In genomic region chr6:47836046-47836445, GRCh38 we compare ENCODE assay signal across 31 cellular contexts. TPM values are rescaled to one million over a fixed set of nuclear protein-coding genes. Genes with fewer than 3 reads are reported as not detected.
A peak's percentile ranks its signal among the peaks of the same experiment; 100 is the strongest.
DNase-seq lines count a peak whose midpoint lies in the region; ATAC-seq and TF ChIP-seq lines count a peak whose summit lies in the region.
"Had no signal": no experiment of that assay in that cellular context is flagged by ENCODE, and none has a peak within 500 bp of the region (broad histone marks: within the 10 kb centered on the region; RNA-seq: fewer than 3 reads in every experiment).

No MANE protein-coding gene starts in this region.

- intact Hi-C loops in psoas muscle (cut with DNase I) = no loop called here

- no peaks in the 10 kb centered on the region for H3K4me1 ChIP-seq in fibroblast of lung (ENCODE audit: control insufficient read depth, extremely low read depth, insufficient read depth, low read length)
- no peaks in the 10 kb centered on the region for H3K4me1 ChIP-seq in psoas muscle
- H3K4me1 ChIP-seq: left lung, SJCRH30, spleen had no signal

- H3K27ac ChIP-seq in fibroblast of lung (ENCODE audit: insufficient read depth, low read length) (no peak overlapping the region), psoas muscle (no peak overlapping the region)
- H3K27ac ChIP-seq: coronary artery, left lung, PC-9, SJCRH30, spleen had no signal

- no peak overlapping the region for H3K4me2 ChIP-seq in fibroblast of lung (ENCODE audit: extremely low read depth, insufficient read depth, low read length)
- H3K4me2 ChIP-seq: PC-9 had no signal

- H3K79me2 ChIP-seq in fibroblast of lung (ENCODE audit: control insufficient read depth, insufficient read depth, low read length) = no peaks in the 10 kb centered on the region

- H3K27me3 ChIP-seq in fibroblast of lung (ENCODE audit: control insufficient read depth, insufficient read depth, low read length) (no peaks in the 10 kb centered on the region), psoas muscle (ENCODE audit: insufficient read depth in 3 of 3, low read length in 2 of 3) (no peaks in the 10 kb centered on the region)
- H3K27me3 ChIP-seq: left lung, SJCRH30 had no signal

- H3K9ac ChIP-seq in fibroblast of lung (ENCODE audit: insufficient read depth, low read length) = no peak overlapping the region

- no peaks in the 10 kb centered on the region for H4K20me1 ChIP-seq in fibroblast of lung (ENCODE audit: control insufficient read depth, extremely low read depth, insufficient read depth, low read length)

- TF ChIP-seq CTCF in fibroblast of lung (conservative IDR thresholded peaks at IDR 0.05 in 1 of 2, IDR thresholded peaks at IDR 0.05 in 1 of 2; ENCODE audit: low read depth in 1 of 2, low read length in 2 of 2) (no peak), psoas muscle (IDR thresholded peaks at IDR 0.05) (no peak)

- ATAC-seq in GM18502 (IDR thresholded peaks at IDR 0.05; ENCODE audit: poor library complexity, unreplicated experiment) (peak; percentile 69), GM19395 (IDR thresholded peaks at IDR 0.05; ENCODE audit: unreplicated experiment) (peak; percentile 27), HG03342 (IDR thresholded peaks at IDR 0.05; ENCODE audit: unreplicated experiment) (peak; percentile 61), GM19328 (IDR thresholded peaks at IDR 0.05; ENCODE audit: unreplicated experiment) (no peak), psoas muscle (no peak)
- ATAC-seq: HCT116, left lung had no signal

- H3K9me3 ChIP-seq in fibroblast of lung (ENCODE audit: control insufficient read depth, insufficient read depth, low read depth, low read length) (no peaks in the 10 kb centered on the region), psoas muscle (no peaks in the 10 kb centered on the region)
- H3K9me3 ChIP-seq: left lung, SJCRH30, spleen had no signal

- no peak overlapping the region for H2AFZ ChIP-seq in fibroblast of lung (ENCODE audit: low read length)
- H2AFZ ChIP-seq: PC-9 had no signal

- no peak overlapping the region for H3K4me3 ChIP-seq in fibroblast of lung (replicated peaks in 1 of 4; ENCODE audit: control extremely low read depth in 1 of 4, insufficient read depth in 1 of 4, low read depth in 3 of 4, low read length in 4 of 4)
- H3K4me3 ChIP-seq in psoas muscle = no peak overlapping the region
- H3K4me3 ChIP-seq: coronary artery, left lung, PC-9, SJCRH30, spleen had no signal

- no peaks in the 10 kb centered on the region for H3K36me3 ChIP-seq in fibroblast of lung (ENCODE audit: control insufficient read depth, insufficient read depth, low read length)
- no peaks in the 10 kb centered on the region for H3K36me3 ChIP-seq in psoas muscle (ENCODE audit: insufficient read depth in 1 of 2, low read depth in 1 of 2)
- H3K36me3 ChIP-seq: left lung, SJCRH30, spleen had no signal

- DNase-seq in fibroblast of lung (ENCODE audit: low read depth in 2 of 2) (peak; percentile 8 to 34), superior temporal gyrus (ENCODE audit: extremely low spot score) (no peak), psoas muscle (no peak)
- no peak for DNase-seq in activated CD4-positive, CD25-positive, alpha-beta regulatory T cell (lab: John Stamatoyannopoulos, UW)
- DNase-seq: activated CD4-positive, alpha-beta T cell treated with anti-CD3 and anti-CD28 coated beads, Interleukin-2, amount 50 U/mL, for 4 hours; CD4-positive, CD25-positive, alpha-beta regulatory T cell; DMS 273 treated with DMSO at 0.1 percent for 48 hours; head of caudate nucleus; IMR-90; left lung; MM.1S; NCI-H1694; NCI-H2227 treated with DMSO at 0.1 percent for 48 hours; PC-9; spleen; stimulated activated CD4-positive, alpha-beta T cell treated with anti-CD3 and anti-CD28 coated beads, Interleukin-4, amount 100 ng/mL, for 4 hours had no signal

RNA-seq across cellular contexts. Expression of gene OPN5, which starts 54.2 kb away (rescaled TPM):
- total RNA-seq in fibroblast of lung (not detected in 2 replicates), psoas muscle (under 1 TPM in 2 of 4 donors, not detected in 2; 0.18 to 0.71 TPM)
- polyA plus RNA-seq in fibroblast of lung (not detected in 2 replicates), psoas muscle (under 1 TPM in 2 of 3 donors, not detected in 1; 0.07 to 0.09 TPM)
- not detected in 2 replicates for polyA plus RNA-seq in fibroblast of lung (2012)
- not detected in 2 replicates for polyA minus RNA-seq in fibroblast of lung (ENCODE audit: low replicate concordance)
- total RNA-seq: activated naive CD4-positive, alpha-beta T cell treated with anti-CD3 and anti-CD28 coated beads, Interleukin-2, amount 50 U/mL, for 72 hours; activated T-helper 1 cell treated with anti-CD3 and anti-CD28 coated beads, Interleukin-12 subunit alpha, Interleukin-12 subunit beta, Interleukin-2, Interleukin-4 antibody, amounts not matched to agents 30 ng/mL and 10 ng/mL and 1 ng/mL, durations not matched to agents 14 hours and 24 hours and 36 hours; CD4-positive, CD25-positive, alpha-beta regulatory T cell; G401; IMR-90; left lung; mononuclear cell; PC-9; pulmonary artery endothelial cell; SJCRH30; spleen; T-helper 1 cell treated with Interleukin-12 subunit alpha and Interleukin-12 subunit beta and Interleukin-4 antibody, amounts not matched to agents 30 ng/mL and 1 ng/mL, for 36 hours; temporal lobe had no signal
- polyA plus RNA-seq: AG04450; CD4-positive, CD25-positive, alpha-beta regulatory T cell; IMR-90; spleen had no signal

Comparison
In these comparisons a context has a peak if more than half of its experiments do, and no peak if none do; other contexts are left out.
1. ATAC-seq: peak in GM18502 (single experiment), GM19395 (single experiment) and HG03342 (single experiment); none in GM19328 (single experiment) and psoas muscle (0 of 4).
2. DNase-seq: peak in fibroblast of lung (2 of 2); none in activated CD4-positive, CD25-positive, alpha-beta regulatory T cell (0 of 4), superior temporal gyrus (single experiment) and psoas muscle (0 of 2).